16 cellular contexts compared by ENCODE assay signal in the genomic region with DNA sequence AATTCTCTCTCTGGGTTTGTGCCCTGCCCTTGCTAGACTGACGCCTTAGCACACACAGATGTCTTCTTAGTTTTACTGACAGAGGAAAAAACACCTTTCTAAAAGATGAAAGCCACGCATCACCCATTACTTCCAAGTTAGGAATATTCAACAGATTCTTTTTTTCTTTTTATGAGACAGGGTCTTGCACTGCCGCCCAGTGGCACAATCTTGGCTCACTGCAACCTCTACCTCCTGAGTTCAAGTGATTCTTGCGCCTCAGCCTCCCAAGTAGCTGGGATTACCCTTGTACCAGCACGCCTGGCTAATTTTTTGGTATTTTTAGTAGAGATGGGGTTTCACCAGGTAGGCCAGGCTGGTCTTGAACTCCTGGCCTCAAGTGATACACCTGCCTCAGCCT.
"Had no signal": no experiment of that assay in that cellular context is flagged by ENCODE, and none has a peak within 500 bp of the region (broad histone marks: within the 10 kb centered on the region; RNA-seq: fewer than 3 reads in every experiment).

No MANE protein-coding gene starts in this region.

- H3K9me3 ChIP-seq: ascending aorta, breast epithelium, heart left ventricle, lower lobe of right lung, tibial nerve had no signal

- H3K27ac Mint-ChIP-seq: activated T-helper 1 cell treated with anti-CD3 and anti-CD28 coated beads, Interleukin-12 subunit alpha, Interleukin-12 subunit beta, Interleukin-2, Interleukin-4 antibody, amounts not matched to agents 30 ng/mL and 10 ng/mL and 1 ng/mL, durations not matched to agents 14 hours and 24 hours and 36 hours; dendritic cell treated with granulocyte-macrophage colony-stimulating factor and Interleukin-4, amounts not matched to agents 40 ng/mL and 50 ng/mL, for 4 days; effector memory CD8-positive, alpha-beta T cell; nephron progenitor cell; stimulated activated effector memory CD8-positive, alpha-beta T cell treated with anti-CD3 and anti-CD28 coated beads, Interleukin-12 subunit alpha, Interleukin-12 subunit beta, amount 100 ng/mL, for 72 hours had no signal

- H3K4me1 Mint-ChIP-seq: stimulated activated effector memory CD8-positive, alpha-beta T cell treated with anti-CD3 and anti-CD28 coated beads, Interleukin-12 subunit alpha, Interleukin-12 subunit beta, amount 100 ng/mL, for 72 hours had no signal

- H3K27me3 Mint-ChIP-seq: dendritic cell treated with granulocyte-macrophage colony-stimulating factor and Interleukin-4, amounts not matched to agents 40 ng/mL and 50 ng/mL, for 4 days; effector memory CD8-positive, alpha-beta T cell had no signal

- H3K4me3 Mint-ChIP-seq: activated T-helper 1 cell treated with anti-CD3 and anti-CD28 coated beads, Interleukin-12 subunit alpha, Interleukin-12 subunit beta, Interleukin-2, Interleukin-4 antibody, amounts not matched to agents 30 ng/mL and 10 ng/mL and 1 ng/mL, durations not matched to agents 14 hours and 24 hours and 36 hours; dendritic cell treated with granulocyte-macrophage colony-stimulating factor and Interleukin-4, amounts not matched to agents 40 ng/mL and 50 ng/mL, for 4 days; effector memory CD8-positive, alpha-beta T cell; nephron progenitor cell; stimulated activated effector memory CD8-positive, alpha-beta T cell treated with anti-CD3 and anti-CD28 coated beads, Interleukin-12 subunit alpha, Interleukin-12 subunit beta, amount 100 ng/mL, for 72 hours had no signal

- H3K4me1 ChIP-seq: ascending aorta, lower lobe of right lung had no signal

- H3K27ac ChIP-seq: ascending aorta, breast epithelium, epithelial cell of prostate, heart left ventricle, lower lobe of right lung, tibial nerve had no signal

- ATAC-seq: effector memory CD8-positive, alpha-beta T cell; heart left ventricle; lower lobe of right lung; stimulated activated effector memory CD8-positive, alpha-beta T cell treated with anti-CD3 and anti-CD28 coated beads, Interleukin-12 subunit alpha, Interleukin-12 subunit beta, amount 100 ng/mL, for 72 hours had no signal

- H3K4me3 ChIP-seq: ascending aorta, breast epithelium, heart left ventricle, lower lobe of right lung, tibial nerve had no signal

- H3K27me3 ChIP-seq: ascending aorta, breast epithelium, heart left ventricle, tibial nerve had no signal

- H3K9me3 Mint-ChIP-seq: activated T-helper 1 cell treated with anti-CD3 and anti-CD28 coated beads, Interleukin-12 subunit alpha, Interleukin-12 subunit beta, Interleukin-2, Interleukin-4 antibody, amounts not matched to agents 30 ng/mL and 10 ng/mL and 1 ng/mL, durations not matched to agents 14 hours and 24 hours and 36 hours; dendritic cell treated with granulocyte-macrophage colony-stimulating factor and Interleukin-4, amounts not matched to agents 40 ng/mL and 50 ng/mL, for 4 days; nephron progenitor cell; stimulated activated effector memory CD8-positive, alpha-beta T cell treated with anti-CD3 and anti-CD28 coated beads, Interleukin-12 subunit alpha, Interleukin-12 subunit beta, amount 100 ng/mL, for 72 hours had no signal

- H3K36me3 ChIP-seq: breast epithelium had no signal

- DNase-seq: activated CD4-positive, CD25-positive, alpha-beta regulatory T cell treated with anti-CD3 and anti-CD28 coated beads, Interleukin-2, amount 50 U/mL, for 72 hours; activated naive CD4-positive, alpha-beta T cell; cerebellar nuclear complex; effector memory CD8-positive, alpha-beta T cell; heart left ventricle; lower lobe of right lung; nephron progenitor cell; stimulated activated CD4-positive, alpha-beta T cell treated with anti-CD3 and anti-CD28 coated beads, Interleukin-12 subunit alpha, Interleukin-12 subunit beta, amount 100 ng/mL, for 4 hours; stimulated activated CD4-positive, alpha-beta T cell treated with anti-CD3 and anti-CD28 coated beads, Interleukin-2, amount 100 ng/mL, for 24 hours had no signal

- H3K36me3 Mint-ChIP-seq: stimulated activated effector memory CD8-positive, alpha-beta T cell treated with anti-CD3 and anti-CD28 coated beads, Interleukin-12 subunit alpha, Interleukin-12 subunit beta, amount 100 ng/mL, for 72 hours had no signal
